ENCODE assay signal across 9 cellular contexts in the genomic region with DNA sequence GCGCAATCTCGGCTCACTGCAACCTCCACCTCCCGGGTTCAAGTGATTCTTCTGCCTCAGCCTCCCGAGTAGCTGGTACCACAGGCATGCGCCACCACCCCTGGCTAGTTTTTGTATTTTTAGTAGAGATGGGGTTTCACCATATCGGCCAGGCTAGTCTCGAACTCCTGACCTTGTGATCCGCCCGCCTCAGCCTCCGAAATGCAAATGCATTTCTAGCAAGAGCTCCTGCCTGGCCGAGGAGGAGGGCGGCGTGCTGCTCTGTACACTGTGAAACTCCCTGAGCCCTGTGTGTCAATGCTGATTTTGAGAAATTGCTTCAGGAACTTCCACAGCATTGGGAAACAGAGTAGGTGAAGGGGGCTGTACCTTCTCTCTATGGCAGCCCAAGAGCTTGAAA. TPM values are rescaled to one million over a fixed set of nuclear protein-coding genes. Genes with fewer than 3 reads are reported as not detected.
"Had no signal": no experiment of that assay in that cellular context is flagged by ENCODE, and none has a peak within 500 bp of the region (broad histone marks: within the 10 kb centered on the region; RNA-seq: fewer than 3 reads in every experiment).

No MANE protein-coding gene starts in this region.

RNA-seq across cellular contexts. Expression of a gene that starts 16.1 kb away (rescaled TPM):
- total RNA-seq: left lobe of liver, liver, lower lobe of right lung, lung microvascular endothelial cell, mammary epithelial cell, myocyte had no signal
- polyA plus RNA-seq: immature natural killer cell; keratinocyte; liver; mammary epithelial cell; naive thymus-derived CD4-positive, alpha-beta T cell had no signal
